Comparison of ENCODE assay signal across 1 cellular context in genomic region chr3:178676942-178677606, GRCh38.
TF ChIP-seq lines count a peak whose summit lies in the region.

No MANE protein-coding gene starts in this region.

TF ChIP-seq in GM12878, 131 proteins besides CTCF, POLR2A, EP300 and RAD21 (continued from another document):
- TF ChIP-seq USF1 (IDR thresholded peaks at IDR 0.05; ENCODE audit: borderline replicate concordance, extremely low read length, insufficient read depth, low read depth, low read length): peak; percentile 41
- 0 out of 2 replicates have a peak, but pooled peaks have one; percentile 20 for TF ChIP-seq MTA2 (IDR thresholded peaks at IDR 0.05; ENCODE audit: low read depth)
- peak; percentile 90 for TF ChIP-seq EED (IDR thresholded peaks at IDR 0.05; ENCODE audit: low read depth)
- TF ChIP-seq MAX (IDR thresholded peaks at IDR 0.05; ENCODE audit: low read depth, low read length): no peak
- TF ChIP-seq RUNX3 (IDR thresholded peaks at IDR 0.05; ENCODE audit: low read length): peak; percentile 89
- peak; percentile 9 for TF ChIP-seq BCL3 (IDR thresholded peaks at IDR 0.05; ENCODE audit: borderline replicate concordance, insufficient read depth, low read depth, low read length, poor library complexity, severe bottlenecking)
- peak; percentile 40; the same call in 1 of the 2 replicates for TF ChIP-seq FOXM1 (IDR thresholded peaks at IDR 0.05; ENCODE audit: low read depth, low read length)
- TF ChIP-seq RELB (IDR thresholded peaks at IDR 0.05; ENCODE audit: low read depth): no peak
- peak; percentile 72; the same call in 1 of the 2 replicates for TF ChIP-seq ATF2 (IDR thresholded peaks at IDR 0.05; ENCODE audit: low read length)
- TF ChIP-seq TCF12 (IDR thresholded peaks at IDR 0.05; ENCODE audit: low read depth, low read length): 0 out of 2 replicates have a peak, but pooled peaks have one; percentile 39
- no peak for TF ChIP-seq ZNF622 (IDR thresholded peaks at IDR 0.05)
- peak; percentile 68; the same call in 1 of the 2 replicates for TF ChIP-seq CBX5 (IDR thresholded peaks at IDR 0.05; ENCODE audit: low read depth)
- TF ChIP-seq JUNB (IDR thresholded peaks at IDR 0.05): peak; percentile 57; the same call in 1 of the 2 replicates
- no peak for TF ChIP-seq SIN3A (IDR thresholded peaks at IDR 0.05; ENCODE audit: low read depth, low read length)
- TF ChIP-seq SPI1 (IDR thresholded peaks at IDR 0.05; ENCODE audit: borderline replicate concordance, insufficient read depth, low read depth, low read length): peak; percentile 83
- TF ChIP-seq MTA3 (IDR thresholded peaks at IDR 0.05; ENCODE audit: borderline replicate concordance, low read length): 0 out of 2 replicates have a peak, but pooled peaks have one; percentile 29
- TF ChIP-seq JUND (IDR thresholded peaks at IDR 0.05; ENCODE audit: low read depth, low read length): no peak
- no peak for TF ChIP-seq RFX5 (IDR thresholded peaks at IDR 0.05; ENCODE audit: low read depth, low read length)
- TF ChIP-seq DPF2 (IDR thresholded peaks at IDR 0.05): 0 out of 2 replicates have a peak, but pooled peaks have one; percentile 28
- no peak for TF ChIP-seq SMAD5 (IDR thresholded peaks at IDR 0.05; ENCODE audit: low read depth)
- no peak for TF ChIP-seq KAT2A (conservative IDR thresholded peaks at IDR 0.05; ENCODE audit: control insufficient read depth, low read depth, low read length)
- TF ChIP-seq SP1 (IDR thresholded peaks at IDR 0.05; ENCODE audit: low read depth, low read length): peak; percentile 6
- no peak for TF ChIP-seq CHD1 (IDR thresholded peaks at IDR 0.05; ENCODE audit: low read depth, low read length)
- 0 out of 2 replicates have a peak, but pooled peaks have one; percentile 21 for TF ChIP-seq NBN (IDR thresholded peaks at IDR 0.05)
- TF ChIP-seq CREM (IDR thresholded peaks at IDR 0.05; ENCODE audit: low read depth): peak; percentile 51; the same call in 1 of the 2 replicates
- TF ChIP-seq ETV6 (conservative IDR thresholded peaks at IDR 0.05 in 1 of 2, IDR thresholded peaks at IDR 0.05 in 1 of 2; ENCODE audit: borderline replicate concordance in 1 of 2, low read depth in 1 of 2): peak in 1 of 2 experiments; percentile 85; a peak in 2 of 4 replicates
- 0 out of 2 replicates have a peak, but pooled peaks have one; percentile 39 for TF ChIP-seq IRF4 (IDR thresholded peaks at IDR 0.05; ENCODE audit: low read depth, low read length)
- TF ChIP-seq CHD2 (IDR thresholded peaks at IDR 0.05; ENCODE audit: borderline replicate concordance, low read depth, low read length): no peak
- peak; percentile 22; the same call in 1 of the 2 replicates for TF ChIP-seq CREB1 (IDR thresholded peaks at IDR 0.05; ENCODE audit: low read depth)
- TF ChIP-seq ZBED1 (IDR thresholded peaks at IDR 0.05; ENCODE audit: borderline replicate concordance): peak; percentile 87
- no peak for TF ChIP-seq ZBTB11 (CRISPR knock-in tag; IDR thresholded peaks at IDR 0.05)
- TF ChIP-seq USF2 (IDR thresholded peaks at IDR 0.05; ENCODE audit: borderline replicate concordance, low read depth, low read length): no peak
- TF ChIP-seq BHLHE40 (IDR thresholded peaks at IDR 0.05; ENCODE audit: borderline replicate concordance in 1 of 2, low read depth in 2 of 2, low read length in 1 of 2): peak in 1 of 2 experiments; percentile 18; a peak in 1 of 4 replicates
- no peak for TF ChIP-seq ZNF24 (IDR thresholded peaks at IDR 0.05)
- peak; percentile 53; the same call in 1 of the 2 replicates for TF ChIP-seq MEF2A (IDR thresholded peaks at IDR 0.05; ENCODE audit: insufficient read depth, low read depth, low read length)
- TF ChIP-seq NFIC (IDR thresholded peaks at IDR 0.05; ENCODE audit: low read depth, low read length): peak; percentile 91
- TF ChIP-seq HCFC1 (IDR thresholded peaks at IDR 0.05; ENCODE audit: low read length): no peak
- peak; percentile 44; the same call in 1 of the 2 replicates for TF ChIP-seq RAD51 (IDR thresholded peaks at IDR 0.05)
- TF ChIP-seq YBX1 (IDR thresholded peaks at IDR 0.05): no peak
- TF ChIP-seq BCL11A (IDR thresholded peaks at IDR 0.05; ENCODE audit: low read depth, low read length): peak; percentile 57
- TF ChIP-seq NFYA (IDR thresholded peaks at IDR 0.05; ENCODE audit: borderline replicate concordance, low read depth, low read length): no peak
- TF ChIP-seq TARDBP (IDR thresholded peaks at IDR 0.05; ENCODE audit: borderline replicate concordance): no peak
- TF ChIP-seq TCF7 (IDR thresholded peaks at IDR 0.05; ENCODE audit: borderline replicate concordance): peak; percentile 31; the same call in 1 of the 2 replicates
- TF ChIP-seq IKZF2 (IDR thresholded peaks at IDR 0.05): 0 out of 4 replicates have a peak, but pooled peaks have one; percentile 11 to 14
- peak; percentile 74 for TF ChIP-seq CBFB (IDR thresholded peaks at IDR 0.05; ENCODE audit: low read depth)
